ENCODE assay signal across 15 cellular contexts in the genomic region with DNA sequence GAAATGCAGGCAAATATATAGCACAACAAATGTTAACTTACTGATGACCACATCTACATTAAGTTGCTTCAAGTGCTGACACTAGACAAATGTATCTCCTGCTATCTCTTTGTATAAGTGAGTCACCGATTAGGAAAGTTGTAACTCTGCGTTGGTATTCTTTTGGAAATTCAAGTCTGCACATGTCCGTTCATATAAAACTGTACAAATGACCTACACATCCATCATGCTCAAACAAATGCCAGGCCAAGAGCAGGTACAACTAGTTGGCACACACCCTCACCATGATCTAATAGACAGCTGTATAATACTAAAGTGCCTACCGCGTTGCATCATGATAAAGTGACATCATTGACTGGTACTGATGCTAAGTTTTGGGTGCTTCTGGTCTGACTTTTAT.
DNase-seq lines count a peak whose midpoint lies in the region; ATAC-seq and TF ChIP-seq lines count a peak whose summit lies in the region.
"Had no signal": no experiment of that assay in that cellular context is flagged by ENCODE, and none has a peak within 500 bp of the region (broad histone marks: within the 10 kb centered on the region; RNA-seq: fewer than 3 reads in every experiment).

No MANE protein-coding gene starts in this region.

- no peak overlapping the region for H2BK12ac ChIP-seq in H9 (ENCODE audit: insufficient read length, low read depth, low read length)

- peaks cover 15% of the 10 kb centered on the region for H3K36me3 Mint-ChIP-seq in natural killer cell treated with Interleukin-12 subunit alpha and Interleukin-12 subunit beta and Interleukin-15 and Interleukin-18, amount 100 ng/mL, for 72 hours
- H3K36me3 Mint-ChIP-seq in natural killer cell (no peaks in the 10 kb centered on the region), neural progenitor cell (peaks cover 12% of the 10 kb centered on the region), H9 (ENCODE audit: insufficient read depth in 1 of 3, low read depth in 3 of 3) (peaks cover 0 to 11% (median 2%) of the 10 kb centered on the region in 3 experiments; a peak in 4 of 7 replicates)

- no peak overlapping the region for H3K23ac ChIP-seq in H9 (ENCODE audit: insufficient read length, low read depth, low read length)

- H3K4me1 ChIP-seq in neural progenitor cell (no peaks in the 10 kb centered on the region), H9 (ENCODE audit: insufficient read depth, low read length) (peaks cover 3% of the 10 kb centered on the region; the same call in 1 of the 2 replicates)

- no peak overlapping the region for H2BK120ac ChIP-seq in H9 (ENCODE audit: low read depth, low read length, poor library complexity, severe bottlenecking)

- H3K18ac ChIP-seq in H9 (ENCODE audit: insufficient read length, low read depth, low read length) = no peak overlapping the region

- H3K79me1 ChIP-seq in H9 (ENCODE audit: insufficient read depth, low read depth, low read length, poor library complexity, severe bottlenecking) = peaks cover 3% of the 10 kb centered on the region

- no peak overlapping the region for H2BK15ac ChIP-seq in H9 (ENCODE audit: low read depth, low read length)

- H4K20me1 ChIP-seq in neural progenitor cell (ENCODE audit: low read depth) = peaks cover 51% of the 10 kb centered on the region
- no peaks in the 10 kb centered on the region for H4K20me1 ChIP-seq in H9 (ENCODE audit: control insufficient read depth, insufficient read depth, insufficient read length)

- H3K9me3 ChIP-seq in neural progenitor cell (ENCODE audit: low read depth) (no peaks in the 10 kb centered on the region), H9 (ENCODE audit: control insufficient read depth, low read depth, low read length) (no peaks in the 10 kb centered on the region)
- H3K9me3 ChIP-seq: adrenal gland, Peyer's patch, tibial nerve had no signal

- H3K4me2 ChIP-seq in neural progenitor cell (no peak overlapping the region), H9 (ENCODE audit: insufficient read depth, insufficient read length, low read length) (no peak overlapping the region)

- H3K23me2 ChIP-seq in H9 (ENCODE audit: insufficient read length, low read depth, low read length, poor library complexity, severe bottlenecking) = no peaks in the 10 kb centered on the region

- intact Hi-C loops in natural killer cell (cut with micrococcal nuclease) = loop anchor here (10.0 kb wide), 1 partner anchor 52 kb away; no protein-coding TSS in a partner anchor

- no peak overlapping the region for H3K14ac ChIP-seq in H9 (ENCODE audit: insufficient read depth, low read length)

- H2AK5ac ChIP-seq in H9 (ENCODE audit: insufficient read length, low read length) = no peak overlapping the region

- peak overlapping the region; percentile 30 to 78 for H3K27ac Mint-ChIP-seq in natural killer cell treated with Interleukin-12 subunit alpha and Interleukin-12 subunit beta and Interleukin-15 and Interleukin-18, amount 100 ng/mL, for 72 hours
- H3K27ac Mint-ChIP-seq in natural killer cell (peak overlapping the region in 1 of 2 donors; percentile 25), neural progenitor cell (no peak overlapping the region), H9 (no peak overlapping the region)

- H2BK5ac ChIP-seq in H9 (ENCODE audit: insufficient read length, low read length) = no peak overlapping the region

- H3T11ph ChIP-seq in H9 (ENCODE audit: low read length) = no peak overlapping the region

- no peaks in the 10 kb centered on the region for H3K9me3 Mint-ChIP-seq in natural killer cell treated with Interleukin-12 subunit alpha and Interleukin-12 subunit beta and Interleukin-15 and Interleukin-18, amount 100 ng/mL, for 72 hours
- H3K9me3 Mint-ChIP-seq in natural killer cell (no peaks in the 10 kb centered on the region), neural progenitor cell (peaks cover 5% of the 10 kb centered on the region), H9 (no peaks in the 10 kb centered on the region)

- H3K27me3 ChIP-seq in neural progenitor cell (no peaks in the 10 kb centered on the region), H9 (ENCODE audit: insufficient read depth, low read length) (no peaks in the 10 kb centered on the region)
- H3K27me3 ChIP-seq: adrenal gland, Peyer's patch, tibial nerve had no signal

- H2AFZ ChIP-seq in neural progenitor cell (replicated peaks) = no peak overlapping the region
- no peak overlapping the region for H2AFZ ChIP-seq in H9 (ENCODE audit: low read length)

- peaks cover 65 to 78% of the 10 kb centered on the region in 2 donors for H3K4me1 Mint-ChIP-seq in natural killer cell treated with Interleukin-12 subunit alpha and Interleukin-12 subunit beta and Interleukin-15 and Interleukin-18, amount 100 ng/mL, for 72 hours (ENCODE audit: low read depth in 2 of 2)
- H3K4me1 Mint-ChIP-seq in natural killer cell (peaks cover 82% of the 10 kb centered on the region in 2 donors), neural progenitor cell (no peaks in the 10 kb centered on the region), H9 (peaks cover 15 to 16% of the 10 kb centered on the region in 2 experiments)

- no peaks in the 10 kb centered on the region for H3K36me3 ChIP-seq in neural progenitor cell
- H3K36me3 ChIP-seq: adrenal gland, Peyer's patch had no signal

- no peak overlapping the region for H3K4me3 Mint-ChIP-seq in natural killer cell treated with Interleukin-12 subunit alpha and Interleukin-12 subunit beta and Interleukin-15 and Interleukin-18, amount 100 ng/mL, for 72 hours
- H3K4me3 Mint-ChIP-seq in natural killer cell (no peak overlapping the region), neural progenitor cell (no peak overlapping the region), H9 (no peak overlapping the region)
- H3K4me3 Mint-ChIP-seq: activated CD4-positive, alpha-beta T cell treated with anti-CD3 and anti-CD28 coated beads for 36 hours had no signal

- no peak overlapping the region for H4K8ac ChIP-seq in H9 (replicated peaks; ENCODE audit: insufficient read length, low read depth, low read length)

- H3K4me3 ChIP-seq in neural progenitor cell = no peak overlapping the region
- H3K4me3 ChIP-seq: adrenal gland, Peyer's patch, tibial nerve had no signal

- no peak for ATAC-seq in natural killer cell treated with Interleukin-12 subunit alpha and Interleukin-12 subunit beta and Interleukin-15 and Interleukin-18, amount 100 ng/mL, for 72 hours
- ATAC-seq in natural killer cell = no peak
- peak; percentile 64 for ATAC-seq in SK-N-SH treated with all-trans-retinoic acid at 6 μM for 48 hours

- no peak overlapping the region for H2BK20ac ChIP-seq in H9 (ENCODE audit: low read depth, low read length, poor library complexity, severe bottlenecking)

- no peaks in the 10 kb centered on the region for H3K27me3 Mint-ChIP-seq in natural killer cell treated with Interleukin-12 subunit alpha and Interleukin-12 subunit beta and Interleukin-15 and Interleukin-18, amount 100 ng/mL, for 72 hours
- H3K27me3 Mint-ChIP-seq in natural killer cell (ENCODE audit: low read depth in 2 of 2) (no peaks in the 10 kb centered on the region), neural progenitor cell (ENCODE audit: insufficient read depth, low read depth) (no peaks in the 10 kb centered on the region), H9 (ENCODE audit: low read depth) (no peaks in the 10 kb centered on the region)
- H3K27me3 Mint-ChIP-seq: activated CD4-positive, alpha-beta T cell treated with anti-CD3 and anti-CD28 coated beads for 36 hours had no signal

- no CpG with 5 or more reads among the region's 5 CpGs for WGBS in H9 (ENCODE audit: extremely low coverage, insufficient read length, low lambda C conversion rate)

- DNase-seq in natural killer cell treated with Interleukin-12 subunit alpha and Interleukin-12 subunit beta and Interleukin-15 and Interleukin-18, amount 100 ng/mL, for 72 hours (ENCODE audit: low spot score) = no peak
- DNase-seq in natural killer cell (no peak), glomerular visceral epithelial cell (ENCODE audit: extremely low spot score) (peak; percentile 17), ureter (ENCODE audit: low spot score) (peak; percentile 55), Ammon's horn (ENCODE audit: low spot score) (no peak), neural progenitor cell (ENCODE audit: low spot score) (no peak), H9 (no peak)
- DNase-seq: activated T-cell treated with anti-CD3 and anti-CD28 coated beads for 4 hours, adrenal gland, NCI-H1048, NCI-H446 treated with DMSO at 0.1 percent for 48 hours had no signal

- TF ChIP-seq CTCF in natural killer cell (IDR thresholded peaks at IDR 0.05) = no peak
- no peak for TF ChIP-seq CTCF in neural progenitor cell (IDR thresholded peaks at IDR 0.05)
- no peak for TF ChIP-seq CTCF in H9 (conservative IDR thresholded peaks at IDR 0.05)

- H3K4ac ChIP-seq in H9 (ENCODE audit: low read depth, low read length) = no peak overlapping the region

- H4K5ac ChIP-seq in H9 (ENCODE audit: insufficient read length, low read depth, low read length) = no peak overlapping the region

- H3K79me2 ChIP-seq in neural progenitor cell (ENCODE audit: low read depth) (peaks cover 75% of the 10 kb centered on the region), H9 (ENCODE audit: insufficient read depth, low read length) (peaks cover 1% of the 10 kb centered on the region; the same call in 1 of the 2 replicates)

- H3K9ac ChIP-seq in neural progenitor cell (no peak overlapping the region), H9 (ENCODE audit: extremely low read depth, insufficient read length, low read length) (no peak overlapping the region)

- no peak overlapping the region for H3K56ac ChIP-seq in H9 (ENCODE audit: insufficient read length, low read depth, low read length)

- no peaks in the 10 kb centered on the region for H3F3A ChIP-seq in neural progenitor cell (ENCODE audit: low read depth)

- H3K27ac ChIP-seq in neural progenitor cell = no peak overlapping the region
- no peak overlapping the region for H3K27ac ChIP-seq in H9 (ENCODE audit: insufficient read length, low read depth, low read length)
- H3K27ac ChIP-seq: Peyer's patch, tibial nerve had no signal

- no peak overlapping the region for H4K91ac ChIP-seq in H9 (ENCODE audit: insufficient read length, low read depth, low read length)

TF ChIP-seq in SK-N-SH treated with all-trans-retinoic acid at 6 μM for 48 hours, 23 proteins besides CTCF, POLR2A, EP300 and RAD21 (continues in another document):
- TF ChIP-seq ESRRG (CRISPR knock-in tag; IDR thresholded peaks at IDR 0.05) = no peak
- TF ChIP-seq, protein P1, sequence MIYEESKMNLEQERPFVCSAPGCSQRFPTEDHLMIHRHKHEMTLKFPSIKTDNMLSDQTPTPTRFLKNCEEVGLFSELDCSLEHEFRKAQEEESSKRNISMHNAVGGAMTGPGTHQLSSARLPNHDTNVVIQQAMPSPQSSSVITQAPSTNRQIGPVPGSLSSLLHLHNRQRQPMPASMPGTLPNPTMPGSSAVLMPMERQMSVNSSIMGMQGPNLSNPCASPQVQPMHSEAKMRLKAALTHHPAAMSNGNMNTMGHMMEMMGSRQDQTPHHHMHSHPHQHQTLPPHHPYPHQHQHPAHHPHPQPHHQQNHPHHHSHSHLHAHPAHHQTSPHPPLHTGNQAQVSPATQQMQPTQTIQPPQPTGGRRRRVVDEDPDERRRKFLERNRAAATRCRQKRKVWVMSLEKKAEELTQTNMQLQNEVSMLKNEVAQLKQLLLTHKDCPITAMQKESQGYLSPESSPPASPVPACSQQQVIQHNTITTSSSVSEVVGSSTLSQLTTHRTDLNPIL (CRISPR knock-in tag; IDR thresholded peaks at IDR 0.05; ENCODE audit: low read depth) = peak; percentile 88; the same call in 1 of the 2 replicates

Comparison
In these comparisons a context has a peak if more than half of its experiments do, and no peak if none do; other contexts are left out.
1. DNase-seq: peak in glomerular visceral epithelial cell (single experiment) and ureter (single experiment); none in natural killer cell treated with Interleukin-12 subunit alpha and Interleukin-12 subunit beta and Interleukin-15 and Interleukin-18, amount 100 ng/mL, for 72 hours (single experiment), natural killer cell (single experiment), Ammon's horn (single experiment), neural progenitor cell (single experiment) and H9 (single experiment).
2. H3K27ac Mint-ChIP-seq: peak in natural killer cell treated with Interleukin-12 subunit alpha and Interleukin-12 subunit beta and Interleukin-15 and Interleukin-18, amount 100 ng/mL, for 72 hours (2 of 2); none in neural progenitor cell (single experiment) and H9 (0 of 3).